ENCODE assay signal across 8 cellular contexts in the genomic region with DNA sequence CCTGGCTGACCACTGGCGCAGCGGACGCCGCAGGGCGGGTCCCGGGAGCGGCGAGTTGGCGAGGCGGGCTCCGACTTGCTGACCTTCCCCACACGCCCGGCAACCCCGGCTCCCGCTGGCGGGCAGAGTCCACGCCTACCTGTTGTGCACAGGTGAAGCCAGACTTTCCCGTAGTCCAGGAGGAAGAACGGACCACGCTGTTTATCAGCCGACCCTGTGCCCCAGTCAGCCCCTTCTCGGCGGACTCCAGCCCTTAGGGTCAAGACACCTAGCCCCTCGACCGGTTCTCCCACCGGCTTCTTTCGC. TPM values are rescaled to one million over a fixed set of nuclear protein-coding genes. Genes with fewer than 3 reads are reported as not detected.
DNase-seq lines count a peak whose midpoint lies in the region; ATAC-seq and TF ChIP-seq lines count a peak whose summit lies in the region.

No MANE protein-coding gene starts in this region.

- peak overlapping the region; percentile 97 for H3K9ac ChIP-seq in ES-I3 (ENCODE audit: low read depth, low read length)

- peak overlapping the region; percentile 95 for H3K4me3 ChIP-seq in fibroblast of villous mesenchyme (ENCODE audit: low read depth, low read length)

- DNase-seq in HuH-7.5 (ENCODE audit: low spot score) (peak; percentile 99), fibroblast of villous mesenchyme (ENCODE audit: low read depth) (no peak), neural crest cell (ENCODE audit: low read depth, low spot score) (peak; percentile 53), NCI-H524 (lab: John Stamatoyannopoulos, UW) (no peak), NCI-H526 treated with DMSO at 0.1 percent for 48 hours (lab: John Stamatoyannopoulos, UW) (no peak)
- DNase-seq in activated T-cell treated with anti-CD3 and anti-CD28 coated beads, Interleukin-2, amount 50 U/mL, for 4 hours = peak; percentile 6

- H3K36me3 ChIP-seq in ES-I3 (ENCODE audit: insufficient read depth, low read length) = no peaks in the 10 kb centered on the region

- H3K9me3 ChIP-seq in ES-I3 (ENCODE audit: control insufficient read depth, insufficient read depth, low read length) = no peaks in the 10 kb centered on the region

- no peaks in the 10 kb centered on the region for H3K4me1 ChIP-seq in ES-I3 (ENCODE audit: insufficient read depth, low read length)

- H3K9me3 Mint-ChIP-seq in activated T-cell treated with anti-CD3 and anti-CD28 coated beads, Interleukin-2, amount 50 U/mL, for 4 hours = no peaks in the 10 kb centered on the region
- no peaks in the 10 kb centered on the region for H3K9me3 Mint-ChIP-seq in neural crest cell

- peak overlapping the region; percentile 96 for H3K4me3 Mint-ChIP-seq in activated T-cell treated with anti-CD3 and anti-CD28 coated beads, Interleukin-2, amount 50 U/mL, for 4 hours
- peak overlapping the region; percentile 97 for H3K4me3 Mint-ChIP-seq in neural crest cell

- TF ChIP-seq CTCF in fibroblast of villous mesenchyme (IDR thresholded peaks at IDR 0.05; ENCODE audit: insufficient read depth, low read depth, low read length) = no peak
- no peak for TF ChIP-seq CTCF in neural crest cell (conservative IDR thresholded peaks at IDR 0.05)

- H3K27me3 Mint-ChIP-seq in activated T-cell treated with anti-CD3 and anti-CD28 coated beads, Interleukin-2, amount 50 U/mL, for 4 hours (ENCODE audit: low read depth) = no peaks in the 10 kb centered on the region
- H3K27me3 Mint-ChIP-seq in neural crest cell (ENCODE audit: low read depth) = no peaks in the 10 kb centered on the region

- H3K36me3 Mint-ChIP-seq in activated T-cell treated with anti-CD3 and anti-CD28 coated beads, Interleukin-2, amount 50 U/mL, for 4 hours (ENCODE audit: insufficient read depth) = no peaks in the 10 kb centered on the region
- no peaks in the 10 kb centered on the region for H3K36me3 Mint-ChIP-seq in neural crest cell (ENCODE audit: low read depth)

- peak; percentile 26 for ATAC-seq in GM21526 (IDR thresholded peaks at IDR 0.05; ENCODE audit: low FRiP score, unreplicated experiment)
- peak; percentile 6 to 19 for ATAC-seq in activated T-cell treated with anti-CD3 and anti-CD28 coated beads, Interleukin-2, amount 50 U/mL, for 4 hours

- H3K27ac Mint-ChIP-seq in neural crest cell (ENCODE audit: unreplicated experiment) = peak overlapping the region; percentile 96

- peaks cover 23% of the 10 kb centered on the region for H3K4me1 Mint-ChIP-seq in activated T-cell treated with anti-CD3 and anti-CD28 coated beads, Interleukin-2, amount 50 U/mL, for 4 hours (ENCODE audit: low read depth)
- H3K4me1 Mint-ChIP-seq in neural crest cell = peaks cover 28% of the 10 kb centered on the region

RNA-seq across cellular contexts. Expression of a gene that starts 0.4 kb away (rescaled TPM):
- 10 to 100 TPM; 10.7 to 13.0 (median 12.0) TPM for total RNA-seq in activated T-cell treated with anti-CD3 and anti-CD28 coated beads, Interleukin-2, amount 50 U/mL, for 4 hours
- total RNA-seq in fibroblast of villous mesenchyme (45.1 and 87.7 TPM in 2 replicates), neural crest cell (32.2 and 32.6 TPM in 2 replicates)

RNA-seq across cellular contexts. Expression of a gene that starts 37.3 kb away (rescaled TPM):
- total RNA-seq in activated T-cell treated with anti-CD3 and anti-CD28 coated beads, Interleukin-2, amount 50 U/mL, for 4 hours = 10 to 100 TPM; 29.0 to 31.8 (median 30.2) TPM
- 46.7 and 68.2 TPM in 2 replicates for total RNA-seq in fibroblast of villous mesenchyme
- total RNA-seq in neural crest cell = 35.0 and 37.0 TPM in 2 replicates

Comparison
In these comparisons a context has a peak if more than half of its experiments do, and no peak if none do; other contexts are left out.
1. DNase-seq: peak in HuH-7.5 (single experiment), activated T-cell treated with anti-CD3 and anti-CD28 coated beads, Interleukin-2, amount 50 U/mL, for 4 hours (single experiment) and neural crest cell (single experiment); none in fibroblast of villous mesenchyme (single experiment), NCI-H524 (0 of 2) and NCI-H526 treated with DMSO at 0.1 percent for 48 hours (single experiment).